Comparison of ENCODE assay signal across 1 cellular context in genomic region chr2:101442667-101443061, GRCh38.
TF ChIP-seq lines count a peak whose summit lies in the region.

No MANE protein-coding gene starts in this region.

TF ChIP-seq in HepG2, 621 proteins besides CTCF, POLR2A, EP300 and RAD21 (continued from another document):
- TF ChIP-seq, protein P1, sequence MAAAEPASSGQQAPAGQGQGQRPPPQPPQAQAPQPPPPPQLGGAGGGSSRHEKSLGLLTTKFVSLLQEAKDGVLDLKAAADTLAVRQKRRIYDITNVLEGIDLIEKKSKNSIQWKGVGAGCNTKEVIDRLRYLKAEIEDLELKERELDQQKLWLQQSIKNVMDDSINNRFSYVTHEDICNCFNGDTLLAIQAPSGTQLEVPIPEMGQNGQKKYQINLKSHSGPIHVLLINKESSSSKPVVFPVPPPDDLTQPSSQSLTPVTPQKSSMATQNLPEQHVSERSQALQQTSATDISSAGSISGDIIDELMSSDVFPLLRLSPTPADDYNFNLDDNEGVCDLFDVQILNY (CRISPR knock-in tag; conservative IDR thresholded peaks at IDR 0.05) = no peak
- TF ChIP-seq RFX3 (CRISPR knock-in tag; IDR thresholded peaks at IDR 0.05) = no peak
- TF ChIP-seq KDM4B (CRISPR knock-in tag; IDR thresholded peaks at IDR 0.05) = no peak
- TF ChIP-seq ZNF501 (CRISPR knock-in tag; IDR thresholded peaks at IDR 0.05) = no peak
